In genomic region chr16:74465851-74466685, GRCh38 we compare ENCODE assay signal across 16 cellular contexts. TPM values are rescaled to one million over a fixed set of nuclear protein-coding genes. Genes with fewer than 3 reads are reported as not detected.
DNase-seq lines count a peak whose midpoint lies in the region; ATAC-seq and TF ChIP-seq lines count a peak whose summit lies in the region.
"Had no signal": no experiment of that assay in that cellular context is flagged by ENCODE, and none has a peak within 500 bp of the region (broad histone marks: within the 10 kb centered on the region; RNA-seq: fewer than 3 reads in every experiment).

No MANE protein-coding gene starts in this region.

- ATAC-seq in natural killer cell treated with Interleukin-12 subunit alpha and Interleukin-12 subunit beta and Interleukin-15 and Interleukin-18, amount 100 ng/mL, for 72 hours = no peak
- ATAC-seq in natural killer cell = no peak
- no peak for ATAC-seq in effector memory CD8-positive, alpha-beta T cell (replicated peaks)
- no peak for ATAC-seq in stimulated activated naive CD8-positive, alpha-beta T cell treated with anti-CD3 and anti-CD28 coated beads, Interleukin-15, amount 100 ng/mL, for 72 hours

- H3K27ac Mint-ChIP-seq in natural killer cell treated with Interleukin-12 subunit alpha and Interleukin-12 subunit beta and Interleukin-15 and Interleukin-18, amount 100 ng/mL, for 72 hours = peak overlapping the region in 1 of 2 donors; percentile 59
- H3K27ac Mint-ChIP-seq in natural killer cell = peak overlapping the region in 1 of 2 donors; percentile 23
- peak overlapping the region in 2 of 3 donors; percentile 0 to 29 for H3K27ac Mint-ChIP-seq in IgD-negative memory B cell
- peak overlapping the region; percentile 60 to 61 for H3K27ac Mint-ChIP-seq in effector memory CD8-positive, alpha-beta T cell
- H3K27ac Mint-ChIP-seq in stimulated activated naive CD8-positive, alpha-beta T cell treated with anti-CD3 and anti-CD28 coated beads, Interleukin-15, amount 100 ng/mL, for 72 hours = peak overlapping the region; percentile 22 to 38
- H3K27ac Mint-ChIP-seq: activated B cell treated with CpG ODN at 0.5 μM for 24 hours had no signal

- H3K4me3 Mint-ChIP-seq in natural killer cell treated with Interleukin-12 subunit alpha and Interleukin-12 subunit beta and Interleukin-15 and Interleukin-18, amount 100 ng/mL, for 72 hours = peak overlapping the region; percentile 47
- H3K4me3 Mint-ChIP-seq in natural killer cell (no peak overlapping the region), IgD-negative memory B cell (no peak overlapping the region)
- H3K4me3 Mint-ChIP-seq in effector memory CD8-positive, alpha-beta T cell = peak overlapping the region in 1 of 2 donors; percentile 37
- H3K4me3 Mint-ChIP-seq in stimulated activated naive CD8-positive, alpha-beta T cell treated with anti-CD3 and anti-CD28 coated beads, Interleukin-15, amount 100 ng/mL, for 72 hours = no peak overlapping the region
- H3K4me3 Mint-ChIP-seq: activated B cell treated with CpG ODN at 0.5 μM for 24 hours had no signal

- DNase-seq in natural killer cell treated with Interleukin-12 subunit alpha and Interleukin-12 subunit beta and Interleukin-15 and Interleukin-18, amount 100 ng/mL, for 72 hours (ENCODE audit: low spot score) = no peak
- DNase-seq in natural killer cell (no peak), HuH-7.5 (ENCODE audit: low spot score) (no peak)
- DNase-seq in effector memory CD8-positive, alpha-beta T cell = no peak
- no peak for DNase-seq in stimulated activated naive CD8-positive, alpha-beta T cell treated with anti-CD3 and anti-CD28 coated beads, Interleukin-15, amount 100 ng/mL, for 72 hours
- DNase-seq in activated CD8-positive, alpha-beta memory T cell treated with anti-CD3 and anti-CD28 coated beads, Interleukin-2, amount 50 U/mL, for 48 hours = no peak
- DNase-seq: activated B cell treated with CpG ODN at 0.5 μM for 24 hours, AML-193, amniotic stem cell, Calu3, dermis blood vessel endothelial cell, NCI-H1092 treated with DMSO at 0.1 percent for 48 hours, NCI-H2029, NCI-H226, NCI-H82 had no signal

- H3K36me3 Mint-ChIP-seq in natural killer cell treated with Interleukin-12 subunit alpha and Interleukin-12 subunit beta and Interleukin-15 and Interleukin-18, amount 100 ng/mL, for 72 hours = peaks cover 26% of the 10 kb centered on the region
- H3K36me3 Mint-ChIP-seq in natural killer cell (peaks cover 13% of the 10 kb centered on the region), IgD-negative memory B cell (peaks cover 7% of the 10 kb centered on the region)
- H3K36me3 Mint-ChIP-seq in effector memory CD8-positive, alpha-beta T cell (ENCODE audit: insufficient read depth) = peaks cover 86% of the 10 kb centered on the region

- H3K27me3 Mint-ChIP-seq in natural killer cell treated with Interleukin-12 subunit alpha and Interleukin-12 subunit beta and Interleukin-15 and Interleukin-18, amount 100 ng/mL, for 72 hours = no peaks in the 10 kb centered on the region
- H3K27me3 Mint-ChIP-seq in natural killer cell (ENCODE audit: low read depth in 2 of 2) (no peaks in the 10 kb centered on the region), IgD-negative memory B cell (no peaks in the 10 kb centered on the region)
- H3K27me3 Mint-ChIP-seq in effector memory CD8-positive, alpha-beta T cell = no peaks in the 10 kb centered on the region
- H3K27me3 Mint-ChIP-seq in stimulated activated naive CD8-positive, alpha-beta T cell treated with anti-CD3 and anti-CD28 coated beads, Interleukin-15, amount 100 ng/mL, for 72 hours = no peaks in the 10 kb centered on the region
- H3K27me3 Mint-ChIP-seq: activated B cell treated with CpG ODN at 0.5 μM for 24 hours had no signal

- H3K4me1 Mint-ChIP-seq in natural killer cell treated with Interleukin-12 subunit alpha and Interleukin-12 subunit beta and Interleukin-15 and Interleukin-18, amount 100 ng/mL, for 72 hours (ENCODE audit: low read depth in 2 of 2) = peaks cover 5 to 20% of the 10 kb centered on the region in 2 donors
- H3K4me1 Mint-ChIP-seq in natural killer cell (no peaks in the 10 kb centered on the region), IgD-negative memory B cell (peaks cover 18 to 24% (median 22%) of the 10 kb centered on the region in 3 donors)
- peaks cover 12 to 17% of the 10 kb centered on the region in 2 donors for H3K4me1 Mint-ChIP-seq in effector memory CD8-positive, alpha-beta T cell (ENCODE audit: low read depth in 2 of 2)
- peaks cover 15% of the 10 kb centered on the region for H3K4me1 Mint-ChIP-seq in stimulated activated naive CD8-positive, alpha-beta T cell treated with anti-CD3 and anti-CD28 coated beads, Interleukin-15, amount 100 ng/mL, for 72 hours

- H3K9me3 Mint-ChIP-seq in natural killer cell treated with Interleukin-12 subunit alpha and Interleukin-12 subunit beta and Interleukin-15 and Interleukin-18, amount 100 ng/mL, for 72 hours = no peaks in the 10 kb centered on the region
- no peaks in the 10 kb centered on the region for H3K9me3 Mint-ChIP-seq in natural killer cell
- no peaks in the 10 kb centered on the region for H3K9me3 Mint-ChIP-seq in IgD-negative memory B cell
- no peaks in the 10 kb centered on the region for H3K9me3 Mint-ChIP-seq in effector memory CD8-positive, alpha-beta T cell
- no peaks in the 10 kb centered on the region for H3K9me3 Mint-ChIP-seq in stimulated activated naive CD8-positive, alpha-beta T cell treated with anti-CD3 and anti-CD28 coated beads, Interleukin-15, amount 100 ng/mL, for 72 hours
- H3K9me3 Mint-ChIP-seq: activated B cell treated with CpG ODN at 0.5 μM for 24 hours had no signal

- intact Hi-C loops in natural killer cell (cut with micrococcal nuclease) = no loop called here

- no peak for TF ChIP-seq CTCF in natural killer cell (IDR thresholded peaks at IDR 0.05)

RNA-seq across cellular contexts. Expression of gene CLEC18B, which starts 44.8 kb away (rescaled TPM):
- total RNA-seq in natural killer cell treated with Interleukin-12 subunit alpha and Interleukin-12 subunit beta and Interleukin-15 and Interleukin-18, amount 100 ng/mL, for 72 hours = 1 to 10 TPM; 1.4 to 2.2 TPM
- total RNA-seq in natural killer cell = 1 to 10 TPM in 1 of 3 donors, under 1 TPM in 2; 0.24 to 1.8 (median 0.30) TPM
- not detected for polyA plus RNA-seq in IgD-negative memory B cell
- total RNA-seq: dermis blood vessel endothelial cell had no signal
